Comparison of ENCODE assay signal across 20 cellular contexts in genomic region chr14:104700224-104700623, GRCh38. TPM values are rescaled to one million over a fixed set of nuclear protein-coding genes. Genes with fewer than 3 reads are reported as not detected.
DNase-seq lines count a peak whose midpoint lies in the region; ATAC-seq and TF ChIP-seq lines count a peak whose summit lies in the region.
"Had no signal": no experiment of that assay in that cellular context is flagged by ENCODE, and none has a peak within 500 bp of the region (broad histone marks: within the 10 kb centered on the region; RNA-seq: fewer than 3 reads in every experiment).

No MANE protein-coding gene starts in this region.

- ATAC-seq in lower lobe of right lung (no peak), HG03565 (IDR thresholded peaks at IDR 0.05; ENCODE audit: unreplicated experiment) (no peak)

- H3K9ac ChIP-seq in BLaER1: peak overlapping the region; percentile 45
- H3K9ac ChIP-seq: SK-N-SH had no signal

- H3K4me2 ChIP-seq in BLaER1: peak overlapping the region; percentile 40
- H3K4me2 ChIP-seq: SK-N-SH had no signal

- H3K4me3 ChIP-seq in BLaER1: no peak overlapping the region
- no peak overlapping the region for H3K4me3 ChIP-seq in HEK293 (ENCODE audit: low read depth, low read length)
- peak overlapping the region; percentile 58 for H3K4me3 ChIP-seq in coronary artery
- H3K4me3 ChIP-seq in lower lobe of right lung: no peak overlapping the region

- POLR2A ChIA-PET in HEK293 (lab: Yijun Ruan, JAX): no interaction called here

- H3K4me1 ChIP-seq in BLaER1 (peaks cover 72% of the 10 kb centered on the region), HEK293 (ENCODE audit: control insufficient read depth, insufficient read depth, low read length) (no peaks in the 10 kb centered on the region), lower lobe of right lung (peaks cover 50% of the 10 kb centered on the region)

- H3K27me3 ChIP-seq in BLaER1: no peaks in the 10 kb centered on the region
- H3K27me3 ChIP-seq in lower lobe of right lung (ENCODE audit: low read depth): no peaks in the 10 kb centered on the region

- peaks cover 92% of the 10 kb centered on the region for H4K20me1 ChIP-seq in BLaER1

- H3K9me3 ChIP-seq in BLaER1 (no peaks in the 10 kb centered on the region), HEK293 (ENCODE audit: control insufficient read depth, insufficient read depth, low read depth, low read length) (no peaks in the 10 kb centered on the region), lower lobe of right lung (no peaks in the 10 kb centered on the region)
- H3K9me3 ChIP-seq: SK-N-SH had no signal

- DNase-seq in coronary artery (ENCODE audit: low spot score): no peak
- DNase-seq in lower lobe of right lung: no peak
- DNase-seq in central memory CD4-positive, alpha-beta T cell: no peak
- DNase-seq in NCI-H2171 (lab: John Stamatoyannopoulos, UW): no peak
- no peak for DNase-seq in NCI-H2107 treated with DMSO at 0.1 percent for 48 hours (lab: John Stamatoyannopoulos, UW; ENCODE audit: unreplicated experiment)
- DNase-seq: activated CD4-positive, alpha-beta T cell treated with anti-CD3 and anti-CD28 coated beads, Interleukin-2, amount 50 U/mL, for 1 hour; activated naive CD4-positive, alpha-beta T cell; COR-L47; EL; GOT3; KG1; NCI-H1048; NCI-H774; occipital lobe; SK-N-SH; stimulated activated CD4-positive, alpha-beta T cell treated with anti-CD3 and anti-CD28 coated beads, Interleukin-2, amount 100 ng/mL, for 24 hours had no signal

- TF ChIP-seq CTCF in HEK293 (tag by site-specific recombination; IDR thresholded peaks at IDR 0.05) (no peak), coronary artery (IDR thresholded peaks at IDR 0.05) (no peak), lower lobe of right lung (IDR thresholded peaks at IDR 0.05) (no peak)

- CTCF ChIA-PET in HEK293 (lab: Yijun Ruan, JAX): interaction anchor here (1.3 kb wide), 1 partner anchor 9 kb away, joined by 3 read pairs; no protein-coding TSS in a partner anchor

- intact Hi-C loops in lower lobe of right lung (cut with DNase I): loop anchor here (10.0 kb wide), 1 partner anchor 45 kb away; no protein-coding TSS in a partner anchor

- H3K27ac ChIP-seq in BLaER1 (peak overlapping the region; percentile 97), HEK293 (ENCODE audit: extremely low read depth, low read depth, low read length) (no peak overlapping the region), coronary artery (peak overlapping the region; percentile 78 to 89), lower lobe of right lung (peak overlapping the region; percentile 38)
- H3K27ac ChIP-seq: HL-60 had no signal

- H3K36me3 ChIP-seq in BLaER1: peaks cover 97% of the 10 kb centered on the region
- H3K36me3 ChIP-seq in HEK293 (ENCODE audit: control insufficient read depth in 2 of 2, insufficient read depth in 1 of 2, low read length in 2 of 2): peaks cover 4 to 53% of the 10 kb centered on the region in 2 experiments; a peak in 2 of 3 replicates
- peaks cover 50% of the 10 kb centered on the region for H3K36me3 ChIP-seq in lower lobe of right lung

TF ChIP-seq in HEK293, 187 proteins besides CTCF, POLR2A, EP300 and RAD21:
- TF ChIP-seq SCRT2 (tag by site-specific recombination; IDR thresholded peaks at IDR 0.05) (peak; percentile 95), REST (tag by site-specific recombination; IDR thresholded peaks at IDR 0.05) (no peak), ZBTB8A (tag by site-specific recombination; IDR thresholded peaks at IDR 0.05) (no peak), ZNF404 (tag by site-specific recombination; IDR thresholded peaks at IDR 0.05) (no peak), PRDM6 (tag by site-specific recombination; IDR thresholded peaks at IDR 0.05) (no peak), SP3 (tag by site-specific recombination; IDR thresholded peaks at IDR 0.05) (no peak), ZNF169 (tag by site-specific recombination; IDR thresholded peaks at IDR 0.05) (no peak), ZNF561 (tag by site-specific recombination; IDR thresholded peaks at IDR 0.05; ENCODE audit: borderline replicate concordance) (no peak), SALL2 (tag by site-specific recombination; IDR thresholded peaks at IDR 0.05; ENCODE audit: borderline replicate concordance) (no peak), ZNF473 (tag by site-specific recombination; IDR thresholded peaks at IDR 0.05) (no peak), ZNF133 (tag by site-specific recombination; IDR thresholded peaks at IDR 0.05) (no peak), GFI1B (tag by site-specific recombination; IDR thresholded peaks at IDR 0.05) (no peak), ZBTB49 (tag by site-specific recombination; IDR thresholded peaks at IDR 0.05; ENCODE audit: low read depth) (no peak), ZEB2 (tag by site-specific recombination; IDR thresholded peaks at IDR 0.05) (no peak), EGR2 (tag by site-specific recombination; IDR thresholded peaks at IDR 0.05; ENCODE audit: low read depth) (peak; percentile 73), YY2 (tag by site-specific recombination; IDR thresholded peaks at IDR 0.05) (no peak), ZNF214 (tag by site-specific recombination; IDR thresholded peaks at IDR 0.05; ENCODE audit: borderline replicate concordance) (no peak), SCRT1 (tag by site-specific recombination; IDR thresholded peaks at IDR 0.05; ENCODE audit: borderline replicate concordance) (peak; percentile 74; the same call in 1 of the 2 replicates), ZFHX2 (tag by site-specific recombination; conservative IDR thresholded peaks at IDR 0.05) (peak; percentile 72), ZNF626 (tag by site-specific recombination; IDR thresholded peaks at IDR 0.05) (no peak)

RNA-seq across cellular contexts. Expression of gene INF2, which starts 10.8 kb away (rescaled TPM):
- total RNA-seq in lower lobe of right lung: 116 TPM

RNA-seq across cellular contexts. Expression of gene ADSS1, which starts 23.8 kb away (rescaled TPM):
- total RNA-seq in lower lobe of right lung: 5.1 TPM

RNA-seq across cellular contexts. Expression of gene SIVA1, which starts 52.7 kb away (rescaled TPM):
- 66.3 TPM for total RNA-seq in lower lobe of right lung
